Comparison of ENCODE assay signal across 8 cellular contexts in the genomic region with DNA sequence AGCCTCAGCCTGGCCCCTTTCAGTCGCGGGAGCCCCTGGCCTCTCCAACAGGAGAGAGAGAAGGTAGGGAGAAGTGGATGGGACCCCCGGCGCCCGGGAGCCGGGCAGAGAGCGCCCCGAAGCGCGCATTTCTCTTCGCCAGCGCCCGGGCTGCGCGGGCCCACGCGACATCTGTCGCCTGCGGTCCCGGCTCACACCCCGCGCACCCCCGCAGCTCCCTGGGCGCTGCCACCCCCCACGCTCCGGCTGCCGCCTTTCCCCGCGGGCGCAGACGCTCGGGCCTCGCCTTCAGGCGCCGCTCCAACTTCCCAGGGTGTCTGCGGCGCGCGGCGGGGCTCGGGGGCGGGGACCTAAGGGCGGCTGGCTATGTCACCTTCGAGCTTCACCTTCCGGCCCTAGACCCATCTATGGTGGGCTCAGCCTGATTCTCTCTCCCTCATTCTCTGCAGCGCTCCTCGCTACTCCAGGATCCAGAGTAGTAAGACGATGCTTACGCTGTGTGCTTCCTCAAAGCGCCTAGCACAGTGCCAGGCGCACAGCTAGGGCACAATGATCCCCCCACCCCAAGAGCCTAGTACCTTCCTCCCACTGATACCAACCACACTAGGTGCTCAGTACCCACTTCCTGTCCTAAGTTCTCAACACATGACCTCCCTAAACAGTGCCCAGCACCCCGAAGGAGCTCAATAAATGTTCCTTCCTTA. TPM values are rescaled to one million over a fixed set of nuclear protein-coding genes. Genes with fewer than 3 reads are reported as not detected.
DNase-seq lines count a peak whose midpoint lies in the region; ATAC-seq and TF ChIP-seq lines count a peak whose summit lies in the region.

No MANE protein-coding gene starts in this region.

- intact Hi-C loops in Calu3 (cut with micrococcal nuclease; ENCODE audit: unreplicated experiment): loop anchor here (10.0 kb wide), 1 partner anchor 145 kb away; a partner anchor contains a TSS
- intact Hi-C loops in mammary epithelial cell (cut with micrococcal nuclease): no loop called here

- H3K4me3 ChIP-seq in KMS-11 (IDR thresholded peaks at IDR 0.05; ENCODE audit: insufficient read depth, low read depth, low read length) (no peak overlapping the region), mammary epithelial cell (replicated peaks in 1 of 3; ENCODE audit: insufficient read depth in 1 of 3, low read depth in 2 of 3, low read length in 3 of 3) (peak overlapping the region in 2 of 3 experiments; percentile 31 to 37), foreskin fibroblast (ENCODE audit: low read depth in 1 of 2, low read length in 2 of 2) (peak overlapping the region in 1 of 2 donors; percentile 31)

- 10% methylated on average over 12 of the region's 52 CpGs for WGBS in mammary epithelial cell (ENCODE audit: low coverage, missing lambda C conversion rate)

- peak overlapping the region; percentile 85 for H3K4me2 ChIP-seq in KMS-11
- peak overlapping the region; percentile 81 for H3K4me2 ChIP-seq in mammary epithelial cell (ENCODE audit: insufficient read depth, low read depth, low read length)

- ATAC-seq in GM19324 (IDR thresholded peaks at IDR 0.05; ENCODE audit: low FRiP score, unreplicated experiment): no peak

- H3K9ac ChIP-seq in KMS-11 (no peak overlapping the region), mammary epithelial cell (ENCODE audit: insufficient read depth, low read length) (no peak overlapping the region)

- no peak for DNase-seq in Calu3
- no peak for DNase-seq in mammary epithelial cell
- peak; percentile 59 for DNase-seq in nephron progenitor cell
- DNase-seq in NCI-H2081 treated with DMSO at 0.1 percent for 48 hours (lab: John Stamatoyannopoulos, UW): no peak
- DNase-seq in activated CD4-positive, CD25-positive, alpha-beta regulatory T cell (lab: John Stamatoyannopoulos, UW): no peak
- DNase-seq in foreskin fibroblast: no peak

- TF ChIP-seq CTCF in Calu3 (IDR thresholded peaks at IDR 0.05; ENCODE audit: unreplicated experiment) (no peak), KMS-11 (conservative IDR thresholded peaks at IDR 0.05; ENCODE audit: low read depth, low read length) (no peak), mammary epithelial cell (conservative IDR thresholded peaks at IDR 0.05 in 1 of 2, IDR thresholded peaks at IDR 0.05 in 1 of 2; ENCODE audit: extremely low read depth in 1 of 2, insufficient read depth in 1 of 2, low read depth in 1 of 2, low read length in 2 of 2) (no peak), nephron progenitor cell (IDR thresholded peaks at IDR 0.05) (no peak), foreskin fibroblast (IDR thresholded peaks at IDR 0.05; ENCODE audit: low read depth, low read length) (no peak)

- H3K4me1 Mint-ChIP-seq in Calu3 (ENCODE audit: low read depth, unreplicated experiment) (peaks cover 30% of the 10 kb centered on the region), nephron progenitor cell (peaks cover 51% of the 10 kb centered on the region)

- peaks cover 7% of the 10 kb centered on the region for H3K4me1 ChIP-seq in KMS-11 (ENCODE audit: low read depth, poor library complexity, severe bottlenecking)
- peaks cover 13% of the 10 kb centered on the region for H3K4me1 ChIP-seq in mammary epithelial cell (ENCODE audit: insufficient read depth, low read length)

- H2AFZ ChIP-seq in KMS-11 (ENCODE audit: low read depth): peak overlapping the region; percentile 61; the same call in 1 of the 2 replicates
- H2AFZ ChIP-seq in mammary epithelial cell (ENCODE audit: low read depth, low read length): peak overlapping the region; percentile 64

- BruUV-seq in Calu3 (replicated peaks; lab: Mats Ljungman, UMichigan) (no TSS peak), mammary epithelial cell (replicated peaks; lab: Mats Ljungman, UMichigan) (no TSS peak)

- H3K9me3 Mint-ChIP-seq in Calu3 (ENCODE audit: low read depth, unreplicated experiment): no peaks in the 10 kb centered on the region
- peaks cover 3% of the 10 kb centered on the region for H3K9me3 Mint-ChIP-seq in nephron progenitor cell

- H3K36me3 Mint-ChIP-seq in Calu3 (ENCODE audit: insufficient read depth, unreplicated experiment) (peaks cover 11% of the 10 kb centered on the region), nephron progenitor cell (ENCODE audit: low read depth) (peaks cover 2% of the 10 kb centered on the region)

- H3K36me3 ChIP-seq in KMS-11 (ENCODE audit: insufficient read depth) (no peaks in the 10 kb centered on the region), mammary epithelial cell (ENCODE audit: insufficient read depth, low read length) (no peaks in the 10 kb centered on the region)

- H3K27ac Mint-ChIP-seq in Calu3 (ENCODE audit: unreplicated experiment): no peak overlapping the region
- no peak overlapping the region for H3K27ac Mint-ChIP-seq in nephron progenitor cell

- H4K20me1 ChIP-seq in KMS-11 (ENCODE audit: insufficient read depth): no peaks in the 10 kb centered on the region
- H4K20me1 ChIP-seq in mammary epithelial cell (ENCODE audit: insufficient read depth, low read length): no peaks in the 10 kb centered on the region

- H3K79me2 ChIP-seq in KMS-11 (ENCODE audit: insufficient read depth, low read depth) (no peaks in the 10 kb centered on the region), mammary epithelial cell (ENCODE audit: insufficient read depth, low read length) (no peaks in the 10 kb centered on the region)

- H3K27me3 ChIP-seq in KMS-11 (ENCODE audit: insufficient read depth, low read depth) (peaks cover 15% of the 10 kb centered on the region), mammary epithelial cell (ENCODE audit: insufficient read depth, low read length) (peaks cover 49% of the 10 kb centered on the region)

- no peak overlapping the region for H3K27ac ChIP-seq in KMS-11
- H3K27ac ChIP-seq in mammary epithelial cell (ENCODE audit: insufficient read depth, low read depth, low read length): no peak overlapping the region

- in situ Hi-C loops in mammary epithelial cell (cut with MboI; ENCODE audit: low sequenced_read_pairs in 2 of 2): loop anchor here in 1 of 2 donors (25.0 kb wide), 1 partner anchor 167 kb away; no protein-coding TSS in a partner anchor

- H3K27me3 Mint-ChIP-seq in Calu3 (ENCODE audit: unreplicated experiment): peaks cover 91% of the 10 kb centered on the region
- peaks cover 85% of the 10 kb centered on the region for H3K27me3 Mint-ChIP-seq in nephron progenitor cell (ENCODE audit: low read depth, poor library complexity)

- H3K9me3 ChIP-seq in mammary epithelial cell (replicated peaks; ENCODE audit: insufficient read depth, low read length): peaks cover 1% of the 10 kb centered on the region

- H3K4me3 Mint-ChIP-seq in Calu3 (ENCODE audit: low read depth, unreplicated experiment) (peak overlapping the region; percentile 65), nephron progenitor cell (peak overlapping the region; percentile 89)

- dilution Hi-C loops in mammary epithelial cell (cut with HindIII; ENCODE audit: low sequenced_read_pairs): no loop called here

- CTCF ChIA-PET in Calu3 (lab: Charles Lee) (interaction anchor here (1.5 kb wide), 1 partner anchor 7 kb away, joined by 7 read pairs; no protein-coding TSS in a partner anchor), mammary epithelial cell (lab: Charles Lee; ENCODE audit: low non-redundant PET) (interaction anchor here (1.1 kb wide), 1 partner anchor 76 kb away, joined by 3 read pairs; no protein-coding TSS in a partner anchor)

RNA-seq across cellular contexts. Expression of a gene that starts 1.6 kb away (rescaled TPM):
- total RNA-seq in Calu3 (2022): 0.12 TPM in 1 of 2 replicates, not detected in the other
- under 1 TPM; 0.12 to 0.17 TPM for total RNA-seq in mammary epithelial cell
- polyA plus RNA-seq in mammary epithelial cell: not detected
- not detected for polyA minus RNA-seq in mammary epithelial cell

RNA-seq across cellular contexts. Expression of a gene that starts 31.1 kb away (rescaled TPM):
- total RNA-seq in Calu3 (2022) (18.1 and 18.2 TPM in 2 replicates), mammary epithelial cell (10 to 100 TPM; 10.7 to 12.8 TPM)
- 6.0 TPM for polyA plus RNA-seq in mammary epithelial cell
- polyA minus RNA-seq in mammary epithelial cell: 18.5 TPM
